ENCODE assay signal across 1 cellular context in the genomic region with DNA sequence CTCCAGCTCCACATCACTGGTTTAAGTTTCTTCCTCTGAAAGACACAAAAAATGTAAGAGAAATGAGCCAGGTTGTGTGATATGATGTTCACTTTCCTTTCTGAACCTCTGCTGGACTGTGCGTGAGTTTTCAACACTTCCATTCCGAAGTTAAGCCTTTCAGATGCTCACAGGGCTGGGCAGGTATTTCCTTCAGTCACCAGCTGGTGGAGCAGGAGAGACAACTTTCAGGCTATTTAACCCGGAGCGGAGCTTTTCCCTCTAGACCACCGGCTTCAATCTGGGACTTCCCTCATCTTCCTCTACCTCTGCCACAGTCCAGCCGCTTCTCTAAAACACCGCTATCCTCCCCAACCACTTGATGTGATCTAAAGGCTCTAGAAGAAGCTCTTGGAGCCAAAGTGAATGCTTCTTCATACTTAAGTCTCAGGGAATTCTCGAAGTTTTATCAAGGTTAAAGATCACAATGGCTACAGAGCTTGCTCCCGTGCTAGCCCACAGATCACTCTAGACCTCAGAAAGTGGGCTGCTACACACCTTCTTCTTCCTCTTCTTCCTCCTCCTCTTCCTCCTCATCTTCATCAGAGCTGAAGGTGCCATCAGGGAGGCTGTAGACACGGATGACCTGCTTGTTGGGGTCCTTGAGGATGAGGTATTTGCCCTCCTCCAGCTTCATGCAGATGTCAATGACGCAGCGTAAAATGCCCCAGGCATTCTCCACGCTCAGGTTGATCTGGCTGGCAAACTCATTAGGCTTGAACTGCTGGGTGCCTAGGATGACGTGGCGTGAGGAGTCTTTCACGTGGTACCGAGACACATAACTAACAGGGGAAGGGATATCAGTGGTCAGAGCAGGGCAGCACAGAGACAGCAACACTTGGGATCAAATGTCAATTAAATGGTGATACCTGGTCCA.
TF ChIP-seq lines count a peak whose summit lies in the region.

No MANE protein-coding gene starts in this region.

TF ChIP-seq in K562, 482 proteins besides CTCF, POLR2A, EP300 and RAD21:
- TF ChIP-seq ZBTB7A (IDR thresholded peaks at IDR 0.05; ENCODE audit: borderline replicate concordance, control insufficient read depth, low read depth, low read length) (peak; percentile 25; the same call in 1 of the 2 replicates), NR2F6 (CRISPR knock-in tag; IDR thresholded peaks at IDR 0.05) (no peak), NCOA6 (IDR thresholded peaks at IDR 0.05) (no peak), ZNF764 (CRISPR knock-in tag; IDR thresholded peaks at IDR 0.05; ENCODE audit: low read depth) (peak; percentile 52; the same call in 1 of the 2 replicates)
